22 cellular contexts compared by ENCODE assay signal in genomic region chr20:15945301-15945700, GRCh38.
"Had no signal": no experiment of that assay in that cellular context is flagged by ENCODE, and none has a peak within 500 bp of the region (broad histone marks: within the 10 kb centered on the region; RNA-seq: fewer than 3 reads in every experiment).

No MANE protein-coding gene starts in this region.

- H3K27me3 ChIP-seq: body of pancreas, gastroesophageal sphincter, heart left ventricle, neutrophil, pancreas, tibial artery had no signal

- H3K4me1 Mint-ChIP-seq: activated CD4-positive, alpha-beta memory T cell treated with anti-CD3 and anti-CD28 coated beads, Interleukin-2, amount 10 ng/mL, durations not matched to agents 7 days and 5 days; activated CD4-positive, alpha-beta T cell treated with anti-CD3 and anti-CD28 coated beads, Interleukin-2, amount 10 ng/mL, durations not matched to agents 24 days and 14 days; activated naive CD4-positive, alpha-beta T cell treated with anti-CD3 and anti-CD28 coated beads, Interleukin-2, amount 10 ng/mL, durations not matched to agents 7 days and 5 days; nephron had no signal

- H3K27ac Mint-ChIP-seq: activated CD4-positive, alpha-beta memory T cell treated with anti-CD3 and anti-CD28 coated beads, Interleukin-2, amount 10 ng/mL, durations not matched to agents 7 days and 5 days; activated CD4-positive, alpha-beta T cell treated with anti-CD3 and anti-CD28 coated beads, Interleukin-2, amount 10 ng/mL, durations not matched to agents 24 days and 14 days; dendritic cell treated with granulocyte-macrophage colony-stimulating factor and Interleukin-4, amounts not matched to agents 40 ng/mL and 50 ng/mL, for 4 days; memory B cell; nephron; stimulated activated naive CD8-positive, alpha-beta T cell treated with anti-CD3 and anti-CD28 coated beads, Interleukin-15, Interleukin-2, amounts not matched to agents 100 ng/mL and 50 ng/mL, for 24 hours had no signal

- H3K9me3 ChIP-seq: body of pancreas, gastroesophageal sphincter, heart left ventricle, neutrophil, pancreas, psoas muscle, tibial artery had no signal

- H3K36me3 Mint-ChIP-seq: activated naive CD4-positive, alpha-beta T cell treated with anti-CD3 and anti-CD28 coated beads, Interleukin-2, amount 10 ng/mL, durations not matched to agents 7 days and 5 days; memory B cell had no signal

- H3K4me3 ChIP-seq: body of pancreas, gastroesophageal sphincter, heart left ventricle, pancreas, psoas muscle, skin epidermis, tibial artery had no signal

- H3K9me3 Mint-ChIP-seq: activated CD4-positive, alpha-beta memory T cell treated with anti-CD3 and anti-CD28 coated beads, Interleukin-2, amount 10 ng/mL, durations not matched to agents 7 days and 5 days; activated CD4-positive, alpha-beta T cell treated with anti-CD3 and anti-CD28 coated beads, Interleukin-2, amount 10 ng/mL, durations not matched to agents 24 days and 14 days; dendritic cell treated with granulocyte-macrophage colony-stimulating factor and Interleukin-4, amounts not matched to agents 40 ng/mL and 50 ng/mL, for 4 days; memory B cell; nephron; stimulated activated naive CD8-positive, alpha-beta T cell treated with anti-CD3 and anti-CD28 coated beads, Interleukin-15, Interleukin-2, amounts not matched to agents 100 ng/mL and 50 ng/mL, for 24 hours had no signal

- H3K36me3 ChIP-seq: gastroesophageal sphincter, heart left ventricle, neutrophil, pancreas, tibial artery had no signal

- H3K27me3 Mint-ChIP-seq: activated CD4-positive, alpha-beta memory T cell treated with anti-CD3 and anti-CD28 coated beads, Interleukin-2, amount 10 ng/mL, durations not matched to agents 7 days and 5 days; activated CD4-positive, alpha-beta T cell treated with anti-CD3 and anti-CD28 coated beads, Interleukin-2, amount 10 ng/mL, durations not matched to agents 24 days and 14 days; activated naive CD4-positive, alpha-beta T cell treated with anti-CD3 and anti-CD28 coated beads, Interleukin-2, amount 10 ng/mL, durations not matched to agents 7 days and 5 days; dendritic cell treated with granulocyte-macrophage colony-stimulating factor and Interleukin-4, amounts not matched to agents 40 ng/mL and 50 ng/mL, for 4 days; memory B cell; stimulated activated naive CD8-positive, alpha-beta T cell treated with anti-CD3 and anti-CD28 coated beads, Interleukin-15, Interleukin-2, amounts not matched to agents 100 ng/mL and 50 ng/mL, for 24 hours had no signal

- H3K4me1 ChIP-seq: body of pancreas, gastroesophageal sphincter, heart left ventricle, pancreas, psoas muscle had no signal

- DNase-seq: activated CD4-positive, alpha-beta memory T cell treated with anti-CD3 and anti-CD28 coated beads, Interleukin-2, amount 10 ng/mL, durations not matched to agents 7 days and 5 days; activated CD4-positive, alpha-beta T cell treated with anti-CD3 and anti-CD28 coated beads, Interleukin-2, amount 10 ng/mL, durations not matched to agents 24 days and 14 days; activated effector memory CD4-positive, alpha-beta T cell treated with anti-CD3 and anti-CD28 coated beads, Interleukin-2, amount 50 U/mL, for 16 hours; activated naive CD4-positive, alpha-beta T cell treated with anti-CD3 and anti-CD28 coated beads, Interleukin-2, amount 10 ng/mL, durations not matched to agents 7 days and 5 days; anterior cingulate cortex; body of pancreas; effector CD4-positive, alpha-beta T cell; heart left ventricle; pancreas; psoas muscle; right cardiac atrium; stimulated activated CD4-positive, alpha-beta T cell treated with anti-CD3 and anti-CD28 coated beads, Interleukin-1b, Interleukin-23, amount 100 ng/mL, for 48 hours; substantia nigra; tibial artery had no signal

- H3K27ac ChIP-seq: body of pancreas, gastroesophageal sphincter, heart left ventricle, neutrophil, pancreas, psoas muscle, skin epidermis, tibial artery, VCaP had no signal

- H3K4me3 Mint-ChIP-seq: activated CD4-positive, alpha-beta memory T cell treated with anti-CD3 and anti-CD28 coated beads, Interleukin-2, amount 10 ng/mL, durations not matched to agents 7 days and 5 days; activated CD4-positive, alpha-beta T cell treated with anti-CD3 and anti-CD28 coated beads, Interleukin-2, amount 10 ng/mL, durations not matched to agents 24 days and 14 days; activated naive CD4-positive, alpha-beta T cell treated with anti-CD3 and anti-CD28 coated beads, Interleukin-2, amount 10 ng/mL, durations not matched to agents 7 days and 5 days; dendritic cell treated with granulocyte-macrophage colony-stimulating factor and Interleukin-4, amounts not matched to agents 40 ng/mL and 50 ng/mL, for 4 days; memory B cell; nephron; stimulated activated naive CD8-positive, alpha-beta T cell treated with anti-CD3 and anti-CD28 coated beads, Interleukin-15, Interleukin-2, amounts not matched to agents 100 ng/mL and 50 ng/mL, for 24 hours had no signal
